Comparison of ENCODE assay signal across 10 cellular contexts in genomic region chr20:53581444-53582311, GRCh38. TPM values are rescaled to one million over a fixed set of nuclear protein-coding genes. Genes with fewer than 3 reads are reported as not detected.
DNase-seq lines count a peak whose midpoint lies in the region; ATAC-seq and TF ChIP-seq lines count a peak whose summit lies in the region.
"Had no signal": no experiment of that assay in that cellular context is flagged by ENCODE, and none has a peak within 500 bp of the region (broad histone marks: within the 10 kb centered on the region; RNA-seq: fewer than 3 reads in every experiment).

No MANE protein-coding gene starts in this region.

- no peak for DNase-seq in cardiac muscle cell (ENCODE audit: low read depth in 1 of 2, low spot score in 1 of 2)
- DNase-seq in cardiac septum (ENCODE audit: low spot score), result no peak
- peak; percentile 70 for DNase-seq in activated CD8-positive, alpha-beta memory T cell treated with anti-CD3 and anti-CD28 coated beads, Interleukin-2, amount 10 ng/mL, durations not matched to agents 7 days and 5 days
- DNase-seq in immature natural killer cell, result no peak
- DNase-seq in transverse colon, result peak; percentile 65
- DNase-seq in iPS-NIHi7 (ENCODE audit: extremely low spot score), result no peak
- no peak for DNase-seq in GM03348 (ENCODE audit: low spot score)
- no peak for DNase-seq in NCI-H187 (lab: John Stamatoyannopoulos, UW)
- DNase-seq: H7, NCI-H2029 had no signal

- no peak for TF ChIP-seq EP300 in transverse colon (IDR thresholded peaks at IDR 0.05; ENCODE audit: low read depth)

- H3K4me3 ChIP-seq in cardiac muscle cell (no peak overlapping the region), transverse colon (peak overlapping the region in 2 of 4 donors; percentile 2 to 10)

- H3K9me3 ChIP-seq in cardiac muscle cell (ENCODE audit: low read depth) (no peaks in the 10 kb centered on the region), transverse colon (no peaks in the 10 kb centered on the region)

- no peaks in the 10 kb centered on the region for H3K27me3 Mint-ChIP-seq in activated CD8-positive, alpha-beta memory T cell treated with anti-CD3 and anti-CD28 coated beads, Interleukin-2, amount 10 ng/mL, durations not matched to agents 7 days and 5 days
- H3K27me3 Mint-ChIP-seq in immature natural killer cell (ENCODE audit: low read depth in 3 of 3), result no peaks in the 10 kb centered on the region

- H3K36me3 Mint-ChIP-seq in activated CD8-positive, alpha-beta memory T cell treated with anti-CD3 and anti-CD28 coated beads, Interleukin-2, amount 10 ng/mL, durations not matched to agents 7 days and 5 days, result peaks cover 70% of the 10 kb centered on the region
- H3K36me3 Mint-ChIP-seq in immature natural killer cell, result peaks cover 10 to 34% (median 20%) of the 10 kb centered on the region in 3 donors

- peak overlapping the region; percentile 89 for H3K4me3 Mint-ChIP-seq in activated CD8-positive, alpha-beta memory T cell treated with anti-CD3 and anti-CD28 coated beads, Interleukin-2, amount 10 ng/mL, durations not matched to agents 7 days and 5 days
- H3K4me3 Mint-ChIP-seq in immature natural killer cell, result peak overlapping the region; percentile 64 to 96 (median 67)

- CTCF ChIA-PET in activated CD8-positive, alpha-beta memory T cell treated with anti-CD3 and anti-CD28 coated beads, Interleukin-2, amount 10 ng/mL, durations not matched to agents 7 days and 5 days (lab: Charles Lee), result interaction anchor here (0.6 to 7.3 kb wide), 8 partner anchors 10 to 460 kb away, joined by 3 to 78 read pairs (median 5); partner anchors contain the start of gene ZNF217

- ATAC-seq in activated CD8-positive, alpha-beta memory T cell treated with anti-CD3 and anti-CD28 coated beads, Interleukin-2, amount 10 ng/mL, durations not matched to agents 7 days and 5 days, result peak; percentile 5

- H3K4me1 Mint-ChIP-seq in activated CD8-positive, alpha-beta memory T cell treated with anti-CD3 and anti-CD28 coated beads, Interleukin-2, amount 10 ng/mL, durations not matched to agents 7 days and 5 days, result peaks cover 78% of the 10 kb centered on the region
- peaks cover 79 to 100% of the 10 kb centered on the region in 2 donors for H3K4me1 Mint-ChIP-seq in immature natural killer cell

- H3K9me3 Mint-ChIP-seq in activated CD8-positive, alpha-beta memory T cell treated with anti-CD3 and anti-CD28 coated beads, Interleukin-2, amount 10 ng/mL, durations not matched to agents 7 days and 5 days (ENCODE audit: low read depth), result no peaks in the 10 kb centered on the region
- H3K9me3 Mint-ChIP-seq in immature natural killer cell, result no peaks in the 10 kb centered on the region

- H3K4me1 ChIP-seq in cardiac muscle cell (ENCODE audit: low read depth) (peaks cover 39% of the 10 kb centered on the region), transverse colon (peaks cover 38 to 97% (median 68%) of the 10 kb centered on the region in 4 donors)

- H3K36me3 ChIP-seq in cardiac muscle cell, result peaks cover 28% of the 10 kb centered on the region
- peaks cover 0 to 19% (median 9%) of the 10 kb centered on the region in 4 donors for H3K36me3 ChIP-seq in transverse colon

- intact Hi-C loops in cardiac septum (cut with DNase I), result loop anchor here (2.0 to 5.0 kb wide), 4 partner anchors 156 to 359 kb away; no protein-coding TSS in a partner anchor
- intact Hi-C loops in transverse colon (cut with DNase I; ENCODE audit: low total_unique reads), result no loop called here

- H3K27ac ChIP-seq in cardiac muscle cell (peak overlapping the region; percentile 56), transverse colon (peak overlapping the region; percentile 81 to 91 (median 86))

- no peak for TF ChIP-seq CTCF in cardiac muscle cell (IDR thresholded peaks at IDR 0.05; ENCODE audit: low read depth, low read length)
- no peak for TF ChIP-seq CTCF in transverse colon (IDR thresholded peaks at IDR 0.05)

- H3K27ac Mint-ChIP-seq in activated CD8-positive, alpha-beta memory T cell treated with anti-CD3 and anti-CD28 coated beads, Interleukin-2, amount 10 ng/mL, durations not matched to agents 7 days and 5 days, result peak overlapping the region; percentile 88
- peak overlapping the region; percentile 81 to 95 (median 90) for H3K27ac Mint-ChIP-seq in immature natural killer cell

- no peak for TF ChIP-seq POLR2A in transverse colon (IDR thresholded peaks at IDR 0.05)

- in situ Hi-C loops in transverse colon (cut with MboI; ENCODE audit: low pct_ligation_motif_present in 1 of 4, low pct_unique_long_range_greater_than_20kb in 1 of 4, low sequenced_read_pairs in 3 of 4), result loop anchor here in 1 of 4 donors (25.0 kb wide), 2 partner anchors 256 to 331 kb away; no protein-coding TSS in a partner anchor

- H3K27me3 ChIP-seq in cardiac muscle cell (no peaks in the 10 kb centered on the region), transverse colon (no peaks in the 10 kb centered on the region)

- 74 to 89% methylated on average over 14 to 46 of the region's 46 CpGs for WGBS in transverse colon (ENCODE audit: low coverage in 1 of 2), 2 donors

RNA-seq across cellular contexts. Expression of gene ZNF217, which starts 12.0 kb away (rescaled TPM):
- total RNA-seq in cardiac muscle cell (16.7 and 26.3 TPM in 2 replicates), cardiac septum (10.7 TPM), transverse colon (10 to 100 TPM; 28.9 to 82.6 (median 46.0) TPM)
- polyA plus RNA-seq in cardiac muscle cell (6.1 and 10.3 TPM in 2 replicates), immature natural killer cell (10 to 100 TPM in 2 of 3 donors, 1 to 10 TPM in 1; 10.0 to 33.5 (median 16.2) TPM)
- total RNA-seq in activated CD8-positive, alpha-beta memory T cell treated with anti-CD3 and anti-CD28 coated beads, Interleukin-2, amount 10 ng/mL, durations not matched to agents 7 days and 5 days, result 10 to 100 TPM; 80.2 to 81.9 TPM

Comparison
In these comparisons a context has a peak if more than half of its experiments do, and no peak if none do; other contexts are left out.
1. DNase-seq: peak in activated CD8-positive, alpha-beta memory T cell treated with anti-CD3 and anti-CD28 coated beads, Interleukin-2, amount 10 ng/mL, durations not matched to agents 7 days and 5 days (single experiment) and transverse colon (single experiment); none in cardiac muscle cell (0 of 2), cardiac septum (single experiment), immature natural killer cell (0 of 3), iPS-NIHi7 (single experiment), GM03348 (single experiment) and NCI-H187 (0 of 2).